ENCODE assay signal across 14 cellular contexts in the genomic region with DNA sequence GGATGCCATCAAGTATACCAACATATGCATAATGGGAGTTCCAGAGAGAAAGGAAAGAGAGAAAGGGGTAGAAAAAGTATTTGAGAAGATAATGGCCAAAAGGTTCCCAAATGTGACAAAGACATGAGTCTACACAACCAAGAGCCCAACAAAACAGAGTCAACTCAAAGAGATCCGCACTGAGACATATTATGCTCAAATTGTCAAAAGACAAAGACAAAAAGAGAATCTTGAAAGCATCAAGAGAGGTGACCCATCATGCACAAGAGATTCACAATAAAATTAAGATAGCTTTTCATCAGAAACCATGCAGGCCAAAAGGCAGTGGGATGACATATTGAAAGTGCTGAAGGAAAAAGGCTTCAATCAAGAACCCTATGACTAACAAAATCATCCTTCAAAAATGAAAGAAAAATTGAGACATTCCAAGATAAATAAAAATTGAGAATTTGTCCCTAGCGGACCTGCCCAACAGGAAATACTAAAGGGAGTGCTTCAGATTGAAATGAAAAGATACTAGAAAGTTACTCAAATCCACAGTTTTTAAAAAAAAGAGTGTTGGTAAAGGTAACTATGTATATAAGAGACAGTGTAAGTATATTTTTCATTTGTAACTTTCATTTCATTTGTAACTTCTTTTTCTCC.
A peak's percentile ranks its signal among the peaks of the same experiment; 100 is the strongest.
DNase-seq lines count a peak whose midpoint lies in the region; ATAC-seq and TF ChIP-seq lines count a peak whose summit lies in the region.
"Had no signal": no experiment of that assay in that cellular context is flagged by ENCODE, and none has a peak within 500 bp of the region (broad histone marks: within the 10 kb centered on the region; RNA-seq: fewer than 3 reads in every experiment).

No MANE protein-coding gene starts in this region.

- H3K27ac Mint-ChIP-seq in CD14-positive monocyte, result peak overlapping the region in 6 of 7 donors; percentile 2 to 99 (median 82)
- H3K27ac Mint-ChIP-seq in activated T-helper 1 cell treated with anti-CD3 and anti-CD28 coated beads, Interleukin-12 subunit alpha, Interleukin-12 subunit beta, Interleukin-2, Interleukin-4 antibody, amounts not matched to agents 30 ng/mL and 10 ng/mL and 1 ng/mL, durations not matched to agents 14 hours and 24 hours and 36 hours, result peak overlapping the region; percentile 44
- H3K27ac Mint-ChIP-seq: CD4-positive, alpha-beta memory T cell had no signal

- no peak for ATAC-seq in omental fat pad (ENCODE audit: low FRiP score)
- ATAC-seq: PC-3 had no signal

- no peak for TF ChIP-seq POLR2A in esophagus squamous epithelium (IDR thresholded peaks at IDR 0.05)
- no peak for TF ChIP-seq POLR2A in breast epithelium (IDR thresholded peaks at IDR 0.05)

- H3K4me3 Mint-ChIP-seq in CD14-positive monocyte, result no peak overlapping the region
- H3K4me3 Mint-ChIP-seq in activated T-helper 1 cell treated with anti-CD3 and anti-CD28 coated beads, Interleukin-12 subunit alpha, Interleukin-12 subunit beta, Interleukin-2, Interleukin-4 antibody, amounts not matched to agents 30 ng/mL and 10 ng/mL and 1 ng/mL, durations not matched to agents 14 hours and 24 hours and 36 hours, result no peak overlapping the region
- H3K4me3 Mint-ChIP-seq: CD4-positive, alpha-beta memory T cell had no signal

- intact Hi-C loops in CD14-positive monocyte (cut with micrococcal nuclease), result no loop called here
- intact Hi-C loops in activated T-helper 1 cell treated with anti-CD3 and anti-CD28 coated beads, Interleukin-12 subunit alpha, Interleukin-12 subunit beta, Interleukin-2, Interleukin-4 antibody, amounts not matched to agents 30 ng/mL and 10 ng/mL and 1 ng/mL, durations not matched to agents 14 hours and 24 hours and 36 hours (cut with micrococcal nuclease), result no loop called here
- intact Hi-C loops in esophagus squamous epithelium (cut with DNase I), result no loop called here
- intact Hi-C loops in breast epithelium (cut with DNase I; ENCODE audit: low total_unique reads), result no loop called here

- WGBS in esophagus squamous epithelium, 2 donors, result 72 to 75% methylated on average over 2 of the region's 2 CpGs

- peaks cover 0 to 5% (median 2%) of the 10 kb centered on the region in 7 donors for H3K9me3 Mint-ChIP-seq in CD14-positive monocyte
- peaks cover 50% of the 10 kb centered on the region for H3K9me3 Mint-ChIP-seq in activated T-helper 1 cell treated with anti-CD3 and anti-CD28 coated beads, Interleukin-12 subunit alpha, Interleukin-12 subunit beta, Interleukin-2, Interleukin-4 antibody, amounts not matched to agents 30 ng/mL and 10 ng/mL and 1 ng/mL, durations not matched to agents 14 hours and 24 hours and 36 hours

- H3K4me1 Mint-ChIP-seq in CD14-positive monocyte, result peaks cover 49% of the 10 kb centered on the region
- peaks cover 53% of the 10 kb centered on the region for H3K4me1 Mint-ChIP-seq in activated T-helper 1 cell treated with anti-CD3 and anti-CD28 coated beads, Interleukin-12 subunit alpha, Interleukin-12 subunit beta, Interleukin-2, Interleukin-4 antibody, amounts not matched to agents 30 ng/mL and 10 ng/mL and 1 ng/mL, durations not matched to agents 14 hours and 24 hours and 36 hours (ENCODE audit: low read depth)
- H3K4me1 Mint-ChIP-seq: CD4-positive, alpha-beta memory T cell had no signal

- H3K4me1 ChIP-seq in ACC112 (ENCODE audit: control insufficient read depth, insufficient read depth, low read length, unreplicated experiment) (peaks cover 47% of the 10 kb centered on the region), esophagus squamous epithelium (peaks cover 17 to 51% (median 33%) of the 10 kb centered on the region in 3 donors), right atrium auricular region (peaks cover 0 to 22% of the 10 kb centered on the region in 2 donors), breast epithelium (peaks cover 0 to 10% of the 10 kb centered on the region in 2 donors)

- H3K9me3 ChIP-seq in esophagus squamous epithelium, result peaks cover 0 to 11% (median 3%) of the 10 kb centered on the region in 3 donors
- peaks cover 0 to 7% of the 10 kb centered on the region in 2 donors for H3K9me3 ChIP-seq in right atrium auricular region
- H3K9me3 ChIP-seq in breast epithelium, result no peaks in the 10 kb centered on the region
- H3K9me3 ChIP-seq: BE2C had no signal

- H3K27me3 Mint-ChIP-seq in CD14-positive monocyte (ENCODE audit: low read depth in 3 of 3), result no peaks in the 10 kb centered on the region
- H3K27me3 Mint-ChIP-seq in activated T-helper 1 cell treated with anti-CD3 and anti-CD28 coated beads, Interleukin-12 subunit alpha, Interleukin-12 subunit beta, Interleukin-2, Interleukin-4 antibody, amounts not matched to agents 30 ng/mL and 10 ng/mL and 1 ng/mL, durations not matched to agents 14 hours and 24 hours and 36 hours (ENCODE audit: insufficient read depth), result no peaks in the 10 kb centered on the region
- H3K27me3 Mint-ChIP-seq: CD4-positive, alpha-beta memory T cell had no signal

- H3K4me3 ChIP-seq in ACC112 (ENCODE audit: low read depth, low read length) (no peak overlapping the region), esophagus squamous epithelium (no peak overlapping the region), right atrium auricular region (no peak overlapping the region), breast epithelium (no peak overlapping the region)

- peak overlapping the region; percentile 38; the same call in 1 of the 2 replicates for H3K27ac ChIP-seq in ACC112 (ENCODE audit: low read depth, low read length)
- peak overlapping the region in 3 of 4 donors; percentile 62 to 97 (median 86) for H3K27ac ChIP-seq in esophagus squamous epithelium
- no peak overlapping the region for H3K27ac ChIP-seq in right atrium auricular region
- H3K27ac ChIP-seq in breast epithelium, result no peak overlapping the region

- no peak for TF ChIP-seq CTCF in CD14-positive monocyte (IDR thresholded peaks at IDR 0.05)
- TF ChIP-seq CTCF in esophagus squamous epithelium (IDR thresholded peaks at IDR 0.05), result no peak
- no peak for TF ChIP-seq CTCF in right atrium auricular region (IDR thresholded peaks at IDR 0.05)
- no peak for TF ChIP-seq CTCF in omental fat pad (IDR thresholded peaks at IDR 0.05)
- no peak for TF ChIP-seq CTCF in breast epithelium (IDR thresholded peaks at IDR 0.05)

- H2AFZ ChIP-seq in ACC112 (ENCODE audit: low read length, unreplicated experiment), result no peak overlapping the region

- H3K27me3 ChIP-seq in ACC112 (ENCODE audit: insufficient read depth, low read length) (no peaks in the 10 kb centered on the region), esophagus squamous epithelium (no peaks in the 10 kb centered on the region), right atrium auricular region (no peaks in the 10 kb centered on the region), breast epithelium (no peaks in the 10 kb centered on the region)
- H3K27me3 ChIP-seq: BE2C had no signal

- H3K36me3 ChIP-seq in ACC112 (ENCODE audit: insufficient read depth, low read length), result peaks cover 10% of the 10 kb centered on the region; the same call in 1 of the 2 replicates
- no peaks in the 10 kb centered on the region for H3K36me3 ChIP-seq in esophagus squamous epithelium
- H3K36me3 ChIP-seq in right atrium auricular region, result no peaks in the 10 kb centered on the region
- no peaks in the 10 kb centered on the region for H3K36me3 ChIP-seq in breast epithelium
- H3K36me3 ChIP-seq: BE2C had no signal

- DNase-seq in CD14-positive monocyte (ENCODE audit: low spot score), result no peak
- no peak for DNase-seq in activated T-helper 1 cell treated with anti-CD3 and anti-CD28 coated beads, Interleukin-12 subunit alpha, Interleukin-12 subunit beta, Interleukin-2, Interleukin-4 antibody, amounts not matched to agents 30 ng/mL and 10 ng/mL and 1 ng/mL, durations not matched to agents 14 hours and 24 hours and 36 hours (ENCODE audit: low spot score)
- DNase-seq in esophagus squamous epithelium (lab: John Stamatoyannopoulos, UW), result no peak
- no peak for DNase-seq in right atrium auricular region (ENCODE audit: low spot score)
- no peak for DNase-seq in omental fat pad (ENCODE audit: low spot score)
- DNase-seq in breast epithelium (ENCODE audit: low spot score in 2 of 2), result no peak
- DNase-seq: BE2C; CD4-positive, alpha-beta memory T cell; KBM-7; NCI-H1436; NCI-H2081; NCI-H748 treated with DMSO at 0.1 percent for 48 hours; PC-3 had no signal

- H3K36me3 Mint-ChIP-seq in CD14-positive monocyte, result peaks cover 0 to 5% of the 10 kb centered on the region in 2 donors
- H3K36me3 Mint-ChIP-seq in activated T-helper 1 cell treated with anti-CD3 and anti-CD28 coated beads, Interleukin-12 subunit alpha, Interleukin-12 subunit beta, Interleukin-2, Interleukin-4 antibody, amounts not matched to agents 30 ng/mL and 10 ng/mL and 1 ng/mL, durations not matched to agents 14 hours and 24 hours and 36 hours (ENCODE audit: low read depth), result peaks cover 41% of the 10 kb centered on the region

- no peaks in the 10 kb centered on the region for H3K79me2 ChIP-seq in ACC112 (ENCODE audit: control insufficient read depth, insufficient read depth, low read length, unreplicated experiment)

Comparison
In these comparisons a context has a peak if more than half of its experiments do, and no peak if none do; other contexts are left out.
1. H3K27ac ChIP-seq: peak in ACC112 (single experiment) and esophagus squamous epithelium (3 of 4); none in right atrium auricular region (0 of 2) and breast epithelium (0 of 2).